1 cellular context compared by ENCODE assay signal in genomic region chr16:5709889-5710288, GRCh38.
TF ChIP-seq lines count a peak whose summit lies in the region.

No MANE protein-coding gene starts in this region.

TF ChIP-seq in SK-N-SH treated with all-trans-retinoic acid at 6 μM for 48 hours, 23 proteins besides CTCF, POLR2A, EP300 and RAD21 (continued from another document):
- TF ChIP-seq POU6F1 (CRISPR knock-in tag; IDR thresholded peaks at IDR 0.05; ENCODE audit: borderline replicate concordance, low read depth) (no peak), ARNTL (CRISPR knock-in tag; IDR thresholded peaks at IDR 0.05; ENCODE audit: borderline replicate concordance, low read depth) (no peak), ESRRG (CRISPR knock-in tag; IDR thresholded peaks at IDR 0.05) (no peak), PPARA (CRISPR knock-in tag; IDR thresholded peaks at IDR 0.05; ENCODE audit: borderline replicate concordance) (no peak), CREB5 (CRISPR knock-in tag; IDR thresholded peaks at IDR 0.05; ENCODE audit: low read depth) (no peak), ZFP30 (CRISPR knock-in tag; IDR thresholded peaks at IDR 0.05) (no peak), TCF4 (CRISPR knock-in tag; IDR thresholded peaks at IDR 0.05; ENCODE audit: borderline replicate concordance) (no peak), CSDC2 (CRISPR knock-in tag; IDR thresholded peaks at IDR 0.05) (no peak), SNAI2 (CRISPR knock-in tag; IDR thresholded peaks at IDR 0.05) (no peak), ZNF8 (CRISPR knock-in tag; IDR thresholded peaks at IDR 0.05) (no peak), ZNF565 (CRISPR knock-in tag; conservative IDR thresholded peaks at IDR 0.05; ENCODE audit: low read depth) (no peak), GLIS3 (CRISPR knock-in tag; IDR thresholded peaks at IDR 0.05) (no peak), PATZ1 (CRISPR knock-in tag; IDR thresholded peaks at IDR 0.05; ENCODE audit: borderline replicate concordance) (no peak)
- TF ChIP-seq, protein P1, sequence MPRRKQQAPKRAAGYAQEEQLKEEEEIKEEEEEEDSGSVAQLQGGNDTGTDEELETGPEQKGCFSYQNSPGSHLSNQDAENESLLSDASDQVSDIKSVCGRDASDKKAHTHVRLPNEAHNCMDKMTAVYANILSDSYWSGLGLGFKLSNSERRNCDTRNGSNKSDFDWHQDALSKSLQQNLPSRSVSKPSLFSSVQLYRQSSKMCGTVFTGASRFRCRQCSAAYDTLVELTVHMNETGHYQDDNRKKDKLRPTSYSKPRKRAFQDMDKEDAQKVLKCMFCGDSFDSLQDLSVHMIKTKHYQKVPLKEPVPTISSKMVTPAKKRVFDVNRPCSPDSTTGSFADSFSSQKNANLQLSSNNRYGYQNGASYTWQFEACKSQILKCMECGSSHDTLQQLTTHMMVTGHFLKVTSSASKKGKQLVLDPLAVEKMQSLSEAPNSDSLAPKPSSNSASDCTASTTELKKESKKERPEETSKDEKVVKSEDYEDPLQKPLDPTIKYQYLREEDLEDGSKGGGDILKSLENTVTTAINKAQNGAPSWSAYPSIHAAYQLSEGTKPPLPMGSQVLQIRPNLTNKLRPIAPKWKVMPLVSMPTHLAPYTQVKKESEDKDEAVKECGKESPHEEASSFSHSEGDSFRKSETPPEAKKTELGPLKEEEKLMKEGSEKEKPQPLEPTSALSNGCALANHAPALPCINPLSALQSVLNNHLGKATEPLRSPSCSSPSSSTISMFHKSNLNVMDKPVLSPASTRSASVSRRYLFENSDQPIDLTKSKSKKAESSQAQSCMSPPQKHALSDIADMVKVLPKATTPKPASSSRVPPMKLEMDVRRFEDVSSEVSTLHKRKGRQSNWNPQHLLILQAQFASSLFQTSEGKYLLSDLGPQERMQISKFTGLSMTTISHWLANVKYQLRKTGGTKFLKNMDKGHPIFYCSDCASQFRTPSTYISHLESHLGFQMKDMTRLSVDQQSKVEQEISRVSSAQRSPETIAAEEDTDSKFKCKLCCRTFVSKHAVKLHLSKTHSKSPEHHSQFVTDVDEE (CRISPR knock-in tag; IDR thresholded peaks at IDR 0.05) = no peak
TF ChIP-seq in SK-N-SH treated with all-trans-retinoic acid at 6 μM for 48 hours: peak in this region for 0.
